In the genomic region with DNA sequence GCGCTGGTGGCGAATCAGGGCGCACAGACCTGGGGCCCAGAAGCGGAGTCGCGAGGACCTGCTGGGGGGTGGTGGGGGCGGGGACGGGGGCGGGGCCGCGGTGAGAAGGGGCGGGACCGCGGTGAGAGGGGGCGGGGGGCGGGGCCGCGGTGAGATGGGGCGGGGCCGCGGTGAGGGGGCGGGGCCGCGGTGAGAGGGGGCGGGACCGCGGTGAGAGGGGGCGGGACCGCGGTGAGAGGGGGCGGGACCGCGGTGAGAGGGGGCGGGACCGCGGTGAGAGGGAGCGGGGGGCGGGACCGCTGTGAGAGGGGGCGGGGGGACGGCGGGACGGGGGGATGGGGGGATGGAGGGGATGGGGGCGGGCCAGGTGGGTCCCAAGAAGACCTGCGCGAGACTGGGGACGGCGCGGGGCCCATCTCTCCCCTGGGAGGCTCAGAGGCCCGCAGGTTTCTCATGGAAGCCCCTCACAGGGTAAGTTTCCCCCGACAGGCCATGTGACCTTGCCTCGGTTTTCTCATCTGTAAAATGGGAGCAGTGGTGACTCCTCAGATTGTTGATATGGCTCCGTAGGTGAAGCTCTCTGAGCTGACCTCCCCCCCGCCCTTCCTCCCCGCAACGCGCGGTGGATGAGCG, we compare ENCODE assay signal across 9 cellular contexts. TPM values are rescaled to one million over a fixed set of nuclear protein-coding genes. Genes with fewer than 3 reads are reported as not detected.
A peak's percentile ranks its signal among the peaks of the same experiment; 100 is the strongest.
DNase-seq lines count a peak whose midpoint lies in the region; ATAC-seq and TF ChIP-seq lines count a peak whose summit lies in the region.
"Had no signal": no experiment of that assay in that cellular context is flagged by ENCODE, and none has a peak within 500 bp of the region (broad histone marks: within the 10 kb centered on the region; RNA-seq: fewer than 3 reads in every experiment).

No MANE protein-coding gene starts in this region.

- no peaks in the 10 kb centered on the region for H3K27me3 ChIP-seq in thoracic aorta (replicated peaks; ENCODE audit: insufficient read depth)
- no peaks in the 10 kb centered on the region for H3K27me3 ChIP-seq in WERI-Rb-1 (ENCODE audit: insufficient read depth, low read depth, severe bottlenecking)

- H3K36me3 ChIP-seq in thoracic aorta (no peaks in the 10 kb centered on the region), WERI-Rb-1 (no peaks in the 10 kb centered on the region)

- CTCF ChIA-PET in activated CD4-positive, alpha-beta T cell treated with anti-CD3 and anti-CD28 coated beads for 36 hours (lab: Charles Lee), result no interaction called here

- H3K27ac ChIP-seq in thoracic aorta, result no peak overlapping the region
- H3K27ac ChIP-seq in WERI-Rb-1, result no peak overlapping the region

- H3K4me1 ChIP-seq in thoracic aorta (ENCODE audit: control insufficient read depth in 1 of 2, low read depth in 2 of 2), result peaks cover 6 to 12% of the 10 kb centered on the region in 2 donors

- H3K9me3 Mint-ChIP-seq in activated CD4-positive, alpha-beta T cell treated with anti-CD3 and anti-CD28 coated beads for 36 hours (ENCODE audit: low read depth), result no peaks in the 10 kb centered on the region
- no peaks in the 10 kb centered on the region for H3K9me3 Mint-ChIP-seq in central memory CD8-positive, alpha-beta T cell

- no peak for ATAC-seq in activated CD4-positive, alpha-beta T cell treated with anti-CD3 and anti-CD28 coated beads for 36 hours
- no peak for ATAC-seq in central memory CD8-positive, alpha-beta T cell (replicated peaks; ENCODE audit: extremely low read depth, poor library complexity, severe bottlenecking)
- ATAC-seq in thoracic aorta (ENCODE audit: insufficient number of reproducible peaks, low FRiP score, low read depth), result no peak

- peaks cover 1% of the 10 kb centered on the region for H3K36me3 Mint-ChIP-seq in activated CD4-positive, alpha-beta T cell treated with anti-CD3 and anti-CD28 coated beads for 36 hours (ENCODE audit: low read depth)
- peaks cover 18% of the 10 kb centered on the region for H3K36me3 Mint-ChIP-seq in central memory CD8-positive, alpha-beta T cell (ENCODE audit: insufficient read depth)

- peaks cover 4% of the 10 kb centered on the region for H3K4me1 Mint-ChIP-seq in activated CD4-positive, alpha-beta T cell treated with anti-CD3 and anti-CD28 coated beads for 36 hours
- H3K4me1 Mint-ChIP-seq in central memory CD8-positive, alpha-beta T cell, result peaks cover 6% of the 10 kb centered on the region

- peak overlapping the region; percentile 76 for H3K4me3 ChIP-seq in thoracic aorta
- no peak overlapping the region for H3K4me3 ChIP-seq in WERI-Rb-1 (ENCODE audit: low read depth, low read length)

- H3K9me3 ChIP-seq in thoracic aorta (no peaks in the 10 kb centered on the region), WERI-Rb-1 (ENCODE audit: severe bottlenecking) (no peaks in the 10 kb centered on the region)

- H3K27me3 Mint-ChIP-seq in activated CD4-positive, alpha-beta T cell treated with anti-CD3 and anti-CD28 coated beads for 36 hours, result peaks cover 8% of the 10 kb centered on the region
- peaks cover 32% of the 10 kb centered on the region for H3K27me3 Mint-ChIP-seq in central memory CD8-positive, alpha-beta T cell

- peak; percentile 25 for DNase-seq in activated CD4-positive, alpha-beta T cell treated with anti-CD3 and anti-CD28 coated beads for 36 hours
- no peak for DNase-seq in activated CD4-positive, alpha-beta T cell treated with anti-CD3 and anti-CD28 coated beads, Interleukin-2, amount 50 U/mL, for 48 hours
- no peak for DNase-seq in central memory CD8-positive, alpha-beta T cell (ENCODE audit: low spot score in 2 of 2)
- peak; percentile 17 for DNase-seq in left kidney (ENCODE audit: low read depth, low spot score)
- no peak for DNase-seq in thoracic aorta (ENCODE audit: low spot score)
- no peak for DNase-seq in WERI-Rb-1
- DNase-seq in NCI-H146 treated with DMSO at 0.1 percent for 48 hours (lab: John Stamatoyannopoulos, UW; ENCODE audit: unreplicated experiment), result no peak
- no peak for DNase-seq in stimulated activated CD4-positive, alpha-beta T cell treated with anti-CD3 and anti-CD28 coated beads, Interleukin-12 subunit alpha, Interleukin-12 subunit beta, amount 100 ng/mL, for 4 hours
- DNase-seq: ACHN had no signal

- H3K27ac Mint-ChIP-seq in activated CD4-positive, alpha-beta T cell treated with anti-CD3 and anti-CD28 coated beads for 36 hours, result no peak overlapping the region
- H3K27ac Mint-ChIP-seq in central memory CD8-positive, alpha-beta T cell (ENCODE audit: low read depth), result peak overlapping the region; percentile 76

- no peak for TF ChIP-seq CTCF in thoracic aorta (IDR thresholded peaks at IDR 0.05)
- TF ChIP-seq CTCF in WERI-Rb-1 (IDR thresholded peaks at IDR 0.05; ENCODE audit: low read depth, low read length), result no peak

- intact Hi-C loops in activated CD4-positive, alpha-beta T cell treated with anti-CD3 and anti-CD28 coated beads for 36 hours (cut with DNase I, micrococcal nuclease), result loop anchor here in 1 of 2 experiments (1.0 kb wide), 1 partner anchor 29 kb away; the partner anchor contains the start of gene PRDM7

- POLR2A ChIA-PET in activated CD4-positive, alpha-beta T cell treated with anti-CD3 and anti-CD28 coated beads for 36 hours (lab: Charles Lee), result no interaction called here

- H3K4me3 Mint-ChIP-seq in activated CD4-positive, alpha-beta T cell treated with anti-CD3 and anti-CD28 coated beads for 36 hours, result no peak overlapping the region
- H3K4me3 Mint-ChIP-seq in central memory CD8-positive, alpha-beta T cell, result peak overlapping the region; percentile 48

RNA-seq across cellular contexts. Expression of gene DBNDD1, which starts 28.6 kb away (rescaled TPM):
- 1 to 10 TPM; 1.2 to 1.5 TPM for total RNA-seq in activated CD4-positive, alpha-beta T cell treated with anti-CD3 and anti-CD28 coated beads for 36 hours
- total RNA-seq in thoracic aorta, result 10 to 100 TPM in 1 of 2 donors, 1 to 10 TPM in 1; 8.7 to 19.9 TPM

RNA-seq across cellular contexts. Expression of gene PRDM7, which starts 29.3 kb away (rescaled TPM):
- not detected for total RNA-seq in activated CD4-positive, alpha-beta T cell treated with anti-CD3 and anti-CD28 coated beads for 36 hours
- total RNA-seq in thoracic aorta, result not detected

Comparison
In these comparisons a context has a peak if more than half of its experiments do, and no peak if none do; other contexts are left out.
1. DNase-seq: peak in activated CD4-positive, alpha-beta T cell treated with anti-CD3 and anti-CD28 coated beads for 36 hours (single experiment) and left kidney (single experiment); none in activated CD4-positive, alpha-beta T cell treated with anti-CD3 and anti-CD28 coated beads, Interleukin-2, amount 50 U/mL, for 48 hours (0 of 2), central memory CD8-positive, alpha-beta T cell (0 of 2), thoracic aorta (single experiment), WERI-Rb-1 (single experiment), NCI-H146 treated with DMSO at 0.1 percent for 48 hours (single experiment) and stimulated activated CD4-positive, alpha-beta T cell treated with anti-CD3 and anti-CD28 coated beads, Interleukin-12 subunit alpha, Interleukin-12 subunit beta, amount 100 ng/mL, for 4 hours (single experiment).